ENCODE assay signal across 13 cellular contexts in the genomic region with DNA sequence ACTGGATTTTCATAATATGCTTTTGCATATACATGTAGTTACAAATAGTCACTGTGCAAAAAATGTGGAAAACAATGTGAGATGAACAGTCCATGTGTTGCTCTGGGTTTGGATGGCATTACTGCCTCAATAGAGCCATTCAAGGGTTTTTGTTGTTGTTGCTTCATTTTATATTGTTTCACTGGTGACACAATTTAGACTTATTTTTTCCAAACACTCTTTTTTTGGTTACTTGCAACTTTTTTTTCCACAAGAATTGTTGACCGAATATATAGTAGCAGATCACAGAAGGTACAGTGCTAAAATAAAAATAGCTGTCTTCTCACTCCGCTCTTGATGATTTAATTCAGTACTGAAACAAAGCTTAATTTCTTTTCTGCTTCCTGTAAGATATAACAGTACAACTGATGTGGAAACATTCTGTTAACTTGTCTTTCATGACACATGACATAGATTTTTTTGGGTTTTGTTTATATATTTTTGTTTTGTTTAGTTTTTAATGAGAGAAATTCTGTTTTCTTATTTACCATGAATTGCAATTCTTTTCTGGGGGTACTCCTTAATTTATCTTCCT.
DNase-seq lines count a peak whose midpoint lies in the region; ATAC-seq, FAIRE-seq and TF ChIP-seq lines count a peak whose summit lies in the region.
"Had no signal": no experiment of that assay in that cellular context is flagged by ENCODE, and none has a peak within 500 bp of the region (broad histone marks: within the 10 kb centered on the region; RNA-seq: fewer than 3 reads in every experiment).

No MANE protein-coding gene starts in this region.

- BruUV-seq in HepG2 (replicated peaks; lab: Mats Ljungman, UMichigan): no TSS peak

- no peak for TF ChIP-seq RAD21 in HepG2 (CRISPR knock-in tag; IDR thresholded peaks at IDR 0.05)

- no peaks in the 10 kb centered on the region for H3K79me2 ChIP-seq in HepG2 (ENCODE audit: insufficient read depth, low read length)

- peak overlapping the region; percentile 1 to 43 (median 24); a peak in 12 of 20 replicates for H3K4me3 ChIP-seq in BLaER1 treated with 17β-estradiol and CSF1 and Interleukin-3, amounts not matched to agents 10 nM and 100 nM
- H3K4me3 ChIP-seq in HepG2 (replicated peaks in 1 of 3; ENCODE audit: insufficient read depth in 1 of 3, low read depth in 2 of 3, low read length in 3 of 3): no peak overlapping the region
- no peak overlapping the region for H3K4me3 ChIP-seq in CD8-positive, alpha-beta T cell (ENCODE audit: low read depth, low read length)

- peaks cover 0 to 9% (median under 1%) of the 10 kb centered on the region in 11 experiments; a peak in 7 of 22 replicates for H3K9me3 ChIP-seq in BLaER1 treated with 17β-estradiol and CSF1 and Interleukin-3, amounts not matched to agents 10 nM and 100 nM (replicated peaks in 1 of 11)
- H3K9me3 ChIP-seq in HepG2 (ENCODE audit: low read length): no peaks in the 10 kb centered on the region
- no peaks in the 10 kb centered on the region for H3K9me3 ChIP-seq in CD8-positive, alpha-beta T cell (ENCODE audit: low read length)

- peak; percentile 57 for ATAC-seq in GM19397 (IDR thresholded peaks at IDR 0.05; ENCODE audit: unreplicated experiment)
- ATAC-seq in HG02938 (IDR thresholded peaks at IDR 0.05; ENCODE audit: unreplicated experiment): peak; percentile 85
- peak; percentile 90 for ATAC-seq in HG03575 (IDR thresholded peaks at IDR 0.05; ENCODE audit: extremely low read depth, insufficient number of reproducible peaks, low FRiP score, unreplicated experiment)
- ATAC-seq in T-cell (replicated peaks in 1 of 4): no peak
- no peak for ATAC-seq in HepG2
- no peak for ATAC-seq in CD8-positive, alpha-beta T cell
- ATAC-seq: sciatic nerve had no signal

- no peak for TF ChIP-seq CTCF in HepG2 (CRISPR knock-in tag; IDR thresholded peaks at IDR 0.05)
- TF ChIP-seq CTCF in CD8-positive, alpha-beta T cell (IDR thresholded peaks at IDR 0.05): no peak

- peak overlapping the region; percentile 55 to 83 (median 77) for H3K4me2 ChIP-seq in BLaER1 treated with 17β-estradiol and CSF1 and Interleukin-3, amounts not matched to agents 10 nM and 100 nM
- no peak overlapping the region for H3K4me2 ChIP-seq in HepG2 (ENCODE audit: low read depth, low read length)

- no peaks in the 10 kb centered on the region for H3K36me3 Mint-ChIP-seq in T-cell
- H3K36me3 Mint-ChIP-seq in CD8-positive, alpha-beta T cell: no peaks in the 10 kb centered on the region
- H3K36me3 Mint-ChIP-seq: IgD-negative memory B cell had no signal

- no peak overlapping the region for H3K27ac Mint-ChIP-seq in T-cell
- no peak overlapping the region for H3K27ac Mint-ChIP-seq in CD8-positive, alpha-beta T cell
- H3K27ac Mint-ChIP-seq: IgD-negative memory B cell had no signal

- WGBS in HepG2 (ENCODE audit: low lambda C conversion rate): 3% methylated on average over 2 of the region's 2 CpGs

- no peaks in the 10 kb centered on the region for H3K27me3 Mint-ChIP-seq in T-cell
- no peaks in the 10 kb centered on the region for H3K27me3 Mint-ChIP-seq in CD8-positive, alpha-beta T cell (ENCODE audit: low read depth)
- H3K27me3 Mint-ChIP-seq: IgD-negative memory B cell had no signal

- CTCF ChIA-PET in T-cell (lab: Charles Lee) (no interaction called here), HepG2 (lab: Yijun Ruan, JAX; ENCODE audit: low intra/inter-chr PET ratio, low total read pairs) (no interaction called here)
- CTCF ChIA-PET in CD8-positive, alpha-beta T cell (lab: Charles Lee): no interaction called here

- no peak for TF ChIP-seq POLR2A in HepG2 (IDR thresholded peaks at IDR 0.05; ENCODE audit: insufficient read depth in 1 of 2, low read depth in 2 of 2, low read length in 2 of 2)

- no peaks in the 10 kb centered on the region for H4K20me1 ChIP-seq in BLaER1 treated with 17β-estradiol and CSF1 and Interleukin-3, amounts not matched to agents 10 nM and 100 nM
- no peaks in the 10 kb centered on the region for H4K20me1 ChIP-seq in HepG2 (ENCODE audit: insufficient read depth, low read length)

- H3K27ac ChIP-seq in BLaER1 treated with 17β-estradiol and CSF1 and Interleukin-3, amounts not matched to agents 10 nM and 100 nM: peak overlapping the region; percentile 40 to 92 (median 78); a peak in 21 of 22 replicates
- H3K27ac ChIP-seq in HepG2 (ENCODE audit: extremely low read length, insufficient read depth, low read length): no peak overlapping the region
- H3K27ac ChIP-seq in CD8-positive, alpha-beta T cell (ENCODE audit: low read depth, low read length): no peak overlapping the region

- H3K9ac ChIP-seq in BLaER1 treated with 17β-estradiol and CSF1 and Interleukin-3, amounts not matched to agents 10 nM and 100 nM: peak overlapping the region; percentile 52 to 80 (median 69); a peak in 20 of 22 replicates
- H3K9ac ChIP-seq in HepG2 (ENCODE audit: insufficient read depth, low read depth, low read length): no peak overlapping the region

- TF ChIP-seq EP300 in HepG2 (IDR thresholded peaks at IDR 0.05; ENCODE audit: low read depth in 2 of 2, low read length in 2 of 2): no peak
- TF ChIP-seq EP300 in HepG2 (CRISPR knock-in tag; IDR thresholded peaks at IDR 0.05; ENCODE audit: borderline replicate concordance): no peak

- DNase-seq in NCI-H2081 (lab: John Stamatoyannopoulos, UW) (no peak), T-cell (no peak), HepG2 (ENCODE audit: low spot score) (no peak)
- DNase-seq in CD8-positive, alpha-beta T cell: no peak
- DNase-seq: activated CD8-positive, alpha-beta memory T cell treated with anti-CD3 and anti-CD28 coated beads, Interleukin-2, amount 50 U/mL, for 4 hours; aorta; NCI-H1694 had no signal

- no peak for FAIRE-seq in HepG2 (lab: Jason Lieb, UNC)

- H3K4me1 Mint-ChIP-seq in T-cell: no peaks in the 10 kb centered on the region
- no peaks in the 10 kb centered on the region for H3K4me1 Mint-ChIP-seq in CD8-positive, alpha-beta T cell (ENCODE audit: low read depth)
- H3K4me1 Mint-ChIP-seq: IgD-negative memory B cell had no signal

- no peaks in the 10 kb centered on the region for H3K27me3 ChIP-seq in BLaER1 treated with 17β-estradiol and CSF1 and Interleukin-3, amounts not matched to agents 10 nM and 100 nM
- H3K27me3 ChIP-seq in HepG2 (ENCODE audit: control insufficient read depth in 1 of 2, insufficient read depth in 2 of 2, low read length in 2 of 2): no peaks in the 10 kb centered on the region; a peak in 1 of 5 replicates
- H3K27me3 ChIP-seq in CD8-positive, alpha-beta T cell (ENCODE audit: insufficient read depth, low read length): no peaks in the 10 kb centered on the region

- in situ Hi-C loops in HepG2 (cut with HindIII; ENCODE audit: extremely low pct_ligation_motif_present, low pct_unique_long_range_greater_than_20kb): no loop called here

- POLR2A ChIA-PET in T-cell (lab: Charles Lee): no interaction called here
- POLR2A ChIA-PET in HepG2 (lab: Yijun Ruan, JAX): no interaction called here
- POLR2A ChIA-PET in CD8-positive, alpha-beta T cell (lab: Charles Lee): no interaction called here

- H3K9me3 Mint-ChIP-seq in T-cell: peaks cover 0 to 12% (median 7%) of the 10 kb centered on the region in 3 donors
- no peaks in the 10 kb centered on the region for H3K9me3 Mint-ChIP-seq in CD8-positive, alpha-beta T cell

- H3K4me3 Mint-ChIP-seq in T-cell: no peak overlapping the region
- H3K4me3 Mint-ChIP-seq in CD8-positive, alpha-beta T cell: no peak overlapping the region

- H3K4me1 ChIP-seq in BLaER1 treated with 17β-estradiol and CSF1 and Interleukin-3, amounts not matched to agents 10 nM and 100 nM: peaks cover 24 to 85% (median 48%) of the 10 kb centered on the region in 10 experiments
- no peaks in the 10 kb centered on the region for H3K4me1 ChIP-seq in HepG2 (ENCODE audit: insufficient read depth, low read length)
- no peaks in the 10 kb centered on the region for H3K4me1 ChIP-seq in CD8-positive, alpha-beta T cell (ENCODE audit: insufficient read depth, low read length)

- intact Hi-C loops in HepG2 (cut with micrococcal nuclease; ENCODE audit: unreplicated experiment): no loop called here
- intact Hi-C loops in CD8-positive, alpha-beta T cell (cut with DNase I, micrococcal nuclease): no loop called here

- no peak overlapping the region for H2AFZ ChIP-seq in HepG2 (ENCODE audit: low read length)

- peaks cover 0 to 4% (median 0%) of the 10 kb centered on the region in 11 experiments; a peak in 1 of 22 replicates for H3K36me3 ChIP-seq in BLaER1 treated with 17β-estradiol and CSF1 and Interleukin-3, amounts not matched to agents 10 nM and 100 nM
- H3K36me3 ChIP-seq in HepG2 (replicated peaks in 1 of 2; ENCODE audit: control insufficient read depth in 1 of 2, insufficient read depth in 2 of 2, low read length in 2 of 2): no peaks in the 10 kb centered on the region
- no peaks in the 10 kb centered on the region for H3K36me3 ChIP-seq in CD8-positive, alpha-beta T cell (ENCODE audit: insufficient read depth, low read length)

TF ChIP-seq in HepG2, 621 proteins besides CTCF, POLR2A, EP300 and RAD21 (continues in another document):
- TF ChIP-seq, protein P1, sequence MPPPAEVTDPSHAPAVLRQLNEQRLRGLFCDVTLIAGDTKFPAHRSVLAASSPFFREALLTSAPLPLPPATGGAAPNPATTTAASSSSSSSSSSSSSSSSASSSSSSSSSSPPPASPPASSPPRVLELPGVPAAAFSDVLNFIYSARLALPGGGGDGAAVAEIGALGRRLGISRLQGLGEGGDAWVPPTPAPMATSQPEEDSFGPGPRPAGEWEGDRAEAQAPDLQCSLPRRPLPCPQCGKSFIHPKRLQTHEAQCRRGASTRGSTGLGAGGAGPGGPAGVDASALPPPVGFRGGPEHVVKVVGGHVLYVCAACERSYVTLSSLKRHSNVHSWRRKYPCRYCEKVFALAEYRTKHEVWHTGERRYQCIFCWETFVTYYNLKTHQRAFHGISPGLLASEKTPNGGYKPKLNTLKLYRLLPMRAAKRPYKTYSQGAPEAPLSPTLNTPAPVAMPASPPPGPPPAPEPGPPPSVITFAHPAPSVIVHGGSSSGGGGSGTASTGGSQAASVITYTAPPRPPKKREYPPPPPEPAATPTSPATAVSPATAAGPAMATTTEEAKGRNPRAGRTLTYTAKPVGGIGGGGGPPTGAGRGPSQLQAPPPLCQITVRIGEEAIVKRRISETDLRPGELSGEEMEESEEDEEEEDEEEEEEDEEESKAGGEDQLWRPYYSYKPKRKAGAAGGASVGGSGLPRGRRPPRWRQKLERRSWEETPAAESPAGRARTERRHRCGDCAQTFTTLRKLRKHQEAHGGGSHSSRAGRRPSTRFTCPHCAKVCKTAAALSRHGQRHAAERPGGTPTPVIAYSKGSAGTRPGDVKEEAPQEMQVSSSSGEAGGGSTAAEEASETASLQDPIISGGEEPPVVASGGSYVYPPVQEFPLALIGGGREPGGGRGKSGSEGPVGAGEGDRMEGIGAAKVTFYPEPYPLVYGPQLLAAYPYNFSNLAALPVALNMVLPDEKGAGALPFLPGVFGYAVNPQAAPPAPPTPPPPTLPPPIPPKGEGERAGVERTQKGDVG (CRISPR knock-in tag; IDR thresholded peaks at IDR 0.05; ENCODE audit: borderline replicate concordance): no peak

Comparison
In these comparisons a context has a peak if more than half of its experiments do, and no peak if none do; other contexts are left out.
1. H3K27ac ChIP-seq: peak in BLaER1 treated with 17β-estradiol and CSF1 and Interleukin-3, amounts not matched to agents 10 nM and 100 nM (11 of 11); none in HepG2 (single experiment) and CD8-positive, alpha-beta T cell (single experiment).
2. H3K4me3 ChIP-seq: peak in BLaER1 treated with 17β-estradiol and CSF1 and Interleukin-3, amounts not matched to agents 10 nM and 100 nM (10 of 10); none in HepG2 (0 of 3) and CD8-positive, alpha-beta T cell (single experiment).
3. ATAC-seq: peak in GM19397 (single experiment), HG02938 (single experiment) and HG03575 (single experiment); none in T-cell (0 of 4), HepG2 (single experiment) and CD8-positive, alpha-beta T cell (single experiment).